ENCODE assay signal across 24 cellular contexts in the genomic region with DNA sequence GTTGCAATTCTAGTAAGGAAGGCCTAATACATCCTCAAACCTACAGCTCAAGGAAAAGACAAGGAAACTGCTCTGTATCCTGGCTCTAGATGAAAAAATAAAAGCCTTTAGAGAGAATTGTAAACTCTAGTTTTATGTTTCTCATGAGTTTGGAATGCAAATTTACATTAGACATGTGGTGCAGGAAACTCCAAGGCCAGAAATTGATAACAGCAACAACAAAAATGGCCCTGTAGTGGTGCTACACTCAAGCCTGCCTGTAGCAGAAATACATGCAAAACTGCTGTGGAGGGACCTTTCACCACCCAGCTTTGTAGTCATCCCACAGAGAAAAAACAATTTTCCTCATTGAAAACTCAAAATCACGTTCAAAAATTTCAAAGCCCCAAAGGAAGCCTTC.
"Had no signal": no experiment of that assay in that cellular context is flagged by ENCODE, and none has a peak within 500 bp of the region (broad histone marks: within the 10 kb centered on the region; RNA-seq: fewer than 3 reads in every experiment).

No MANE protein-coding gene starts in this region.

- H3K27ac ChIP-seq: brain microvascular endothelial cell, esophagus muscularis mucosa, hepatocyte, pancreas, prostate gland, sigmoid colon, upper lobe of left lung had no signal

- H2AFZ ChIP-seq: hepatocyte had no signal

- H3K4me3 ChIP-seq: esophagus muscularis mucosa, hepatocyte, pancreas, prostate gland, sigmoid colon, upper lobe of left lung had no signal

- H3K9me3 ChIP-seq: esophagus muscularis mucosa, pancreas, prostate gland, sigmoid colon, upper lobe of left lung had no signal

- H3K27me3 ChIP-seq: brain microvascular endothelial cell, esophagus muscularis mucosa, hepatocyte, pancreas, sigmoid colon, upper lobe of left lung had no signal

- FAIRE-seq: frontal cortex, kidney, pancreas, small intestine had no signal

- H3K4me2 ChIP-seq: hepatocyte had no signal

- H3K79me2 ChIP-seq: hepatocyte had no signal

- H3K36me3 ChIP-seq: brain microvascular endothelial cell, esophagus muscularis mucosa, pancreas, prostate gland, sigmoid colon, upper lobe of left lung had no signal

- H3K4me1 ChIP-seq: esophagus muscularis mucosa, pancreas, prostate gland, upper lobe of left lung had no signal

- ATAC-seq: activated CD8-positive, alpha-beta T cell treated with anti-CD3 and anti-CD28 coated beads for 36 hours; activated naive CD4-positive, alpha-beta T cell treated with anti-CD3 and anti-CD28 coated beads, Interleukin-2, amount 50 U/mL, for 72 hours; activated T-cell treated with anti-CD3 and anti-CD28 coated beads, Interleukin-2, amount 50 U/mL, for 4 hours; activated T-helper 17 cell treated with anti-CD3 and anti-CD28 coated beads, Interleukin-2, amount 50 U/mL, for 72 hours; left colon; naive thymus-derived CD4-positive, alpha-beta T cell; pancreas; stimulated activated effector memory CD8-positive, alpha-beta T cell treated with anti-CD3 and anti-CD28 coated beads, Interleukin-12 subunit alpha, Interleukin-12 subunit beta, amount 100 ng/mL, for 72 hours; T-cell had no signal

- DNase-seq: activated B cell treated with CpG ODN at 0.5 μM for 24 hours; activated CD4-positive, alpha-beta T cell treated with anti-CD3 and anti-CD28 coated beads, Interleukin-2, amount 50 U/mL, for 1 hour; activated CD8-positive, alpha-beta T cell treated with anti-CD3 and anti-CD28 coated beads for 36 hours; activated T-cell treated with anti-CD3 and anti-CD28 coated beads, Interleukin-2, amount 50 U/mL, for 4 hours; brain microvascular endothelial cell; caudate nucleus; kidney; left colon; midbrain; naive thymus-derived CD4-positive, alpha-beta T cell; nucleus accumbens; pancreas; sigmoid colon; small intestine; stimulated activated CD4-positive, alpha-beta T cell treated with anti-CD3 and anti-CD28 coated beads, Interleukin-4, amount 100 ng/mL, for 24 hours; T-cell; upper lobe of left lung had no signal
